In the genomic region with DNA sequence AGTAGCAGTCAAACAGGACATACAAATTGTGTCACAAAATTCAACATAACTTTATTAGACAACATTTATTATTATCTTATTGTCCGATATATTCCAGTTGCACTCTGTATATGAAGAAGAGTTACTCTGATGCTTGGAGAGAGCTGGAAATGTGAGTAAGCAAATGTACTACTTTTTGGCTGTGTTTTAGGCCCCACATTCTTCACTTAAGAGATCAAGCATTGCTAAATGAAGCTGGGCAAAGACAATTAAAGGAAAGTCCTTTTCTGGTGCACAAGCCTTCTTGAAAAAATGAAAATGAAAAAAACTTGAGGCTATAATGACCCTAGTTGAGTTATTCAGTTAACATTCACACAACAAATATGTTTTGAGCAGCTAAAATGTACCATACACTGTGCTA, we compare ENCODE assay signal across 15 cellular contexts. TPM values are rescaled to one million over a fixed set of nuclear protein-coding genes. Genes with fewer than 3 reads are reported as not detected.
DNase-seq lines count a peak whose midpoint lies in the region; ATAC-seq, FAIRE-seq and TF ChIP-seq lines count a peak whose summit lies in the region.
"Had no signal": no experiment of that assay in that cellular context is flagged by ENCODE, and none has a peak within 500 bp of the region (broad histone marks: within the 10 kb centered on the region; RNA-seq: fewer than 3 reads in every experiment).

No MANE protein-coding gene starts in this region.

- no peak overlapping the region for H3K4me3 Mint-ChIP-seq in CD8-positive, alpha-beta T cell
- no peak overlapping the region for H3K4me3 Mint-ChIP-seq in activated naive CD4-positive, alpha-beta T cell treated with anti-CD3 and anti-CD28 coated beads for 36 hours
- H3K4me3 Mint-ChIP-seq: naive thymus-derived CD4-positive, alpha-beta T cell; T-helper 17 cell had no signal

- CTCF ChIA-PET in CD8-positive, alpha-beta T cell (lab: Charles Lee), result no interaction called here
- CTCF ChIA-PET in activated naive CD4-positive, alpha-beta T cell treated with anti-CD3 and anti-CD28 coated beads for 36 hours (lab: Charles Lee), result no interaction called here

- no peaks in the 10 kb centered on the region for H3K4me1 Mint-ChIP-seq in CD8-positive, alpha-beta T cell (ENCODE audit: low read depth)
- H3K4me1 Mint-ChIP-seq in activated naive CD4-positive, alpha-beta T cell treated with anti-CD3 and anti-CD28 coated beads for 36 hours (ENCODE audit: low read depth), result no peaks in the 10 kb centered on the region
- H3K4me1 Mint-ChIP-seq: T-helper 17 cell had no signal

- H3K9ac ChIP-seq in adipocyte (ENCODE audit: low read length), result peak overlapping the region; percentile 47
- H3K9ac ChIP-seq: KMS-11 had no signal

- FAIRE-seq in GM19239 (lab: Jason Lieb, UNC) (peak; percentile 28), small intestine (lab: Jason Lieb, UNC) (no peak)
- FAIRE-seq: GM12891 had no signal

- peak overlapping the region; percentile 28 for H3K4me3 ChIP-seq in adipocyte (ENCODE audit: low read length)
- H3K4me3 ChIP-seq in fibroblast of the aortic adventitia (ENCODE audit: low read depth, low read length), result no peak overlapping the region
- no peak overlapping the region for H3K4me3 ChIP-seq in small intestine (ENCODE audit: low read depth in 1 of 2, low read length in 2 of 2)
- H3K4me3 ChIP-seq in CD8-positive, alpha-beta T cell (ENCODE audit: low read depth, low read length), result no peak overlapping the region

- H3K36me3 Mint-ChIP-seq in CD8-positive, alpha-beta T cell, result no peaks in the 10 kb centered on the region
- no peaks in the 10 kb centered on the region for H3K36me3 Mint-ChIP-seq in activated naive CD4-positive, alpha-beta T cell treated with anti-CD3 and anti-CD28 coated beads for 36 hours (ENCODE audit: low read depth)
- H3K36me3 Mint-ChIP-seq: naive thymus-derived CD4-positive, alpha-beta T cell had no signal

- no peaks in the 10 kb centered on the region for H3K9me3 ChIP-seq in adipocyte (ENCODE audit: control insufficient read depth, low read length)
- no peaks in the 10 kb centered on the region for H3K9me3 ChIP-seq in small intestine (ENCODE audit: control insufficient read depth, low read depth)
- no peaks in the 10 kb centered on the region for H3K9me3 ChIP-seq in CD8-positive, alpha-beta T cell (ENCODE audit: low read length)

- H3K27ac Mint-ChIP-seq in CD8-positive, alpha-beta T cell, result no peak overlapping the region
- no peak overlapping the region for H3K27ac Mint-ChIP-seq in activated naive CD4-positive, alpha-beta T cell treated with anti-CD3 and anti-CD28 coated beads for 36 hours
- H3K27ac Mint-ChIP-seq: naive thymus-derived CD4-positive, alpha-beta T cell; T-helper 17 cell had no signal

- DNase-seq in GM19239 (ENCODE audit: insufficient read length, low spot score), result no peak
- peak; percentile 52 for DNase-seq in adipocyte (ENCODE audit: low read depth)
- DNase-seq in fibroblast of the aortic adventitia (ENCODE audit: low read depth), result peak; percentile 76
- DNase-seq in small intestine, result no peak
- DNase-seq in CD8-positive, alpha-beta T cell, result no peak
- no peak for DNase-seq in activated effector memory CD4-positive, alpha-beta T cell treated with anti-CD3 and anti-CD28 coated beads, Interleukin-2, amount 50 U/mL, for 16 hours
- no peak for DNase-seq in activated naive CD4-positive, alpha-beta T cell treated with anti-CD3 and anti-CD28 coated beads for 36 hours
- DNase-seq: activated CD4-positive, alpha-beta T cell treated with anti-CD3 and anti-CD28 coated beads, Interleukin-2, amount 50 U/mL, for 48 hours; activated naive CD4-positive, alpha-beta T cell treated with anti-CD3 and anti-CD28 coated beads, Interleukin-2, amount 50 U/mL, for 16 hours; naive thymus-derived CD4-positive, alpha-beta T cell; NCI-H2081 treated with DMSO at 0.1 percent for 48 hours; T-helper 17 cell had no signal

- H3K9me3 Mint-ChIP-seq in CD8-positive, alpha-beta T cell, result no peaks in the 10 kb centered on the region
- no peaks in the 10 kb centered on the region for H3K9me3 Mint-ChIP-seq in activated naive CD4-positive, alpha-beta T cell treated with anti-CD3 and anti-CD28 coated beads for 36 hours

- peaks cover 26% of the 10 kb centered on the region for H3K4me1 ChIP-seq in adipocyte (ENCODE audit: control insufficient read depth, insufficient read depth, low read length)
- peaks cover 0 to 4% of the 10 kb centered on the region in 2 donors for H3K4me1 ChIP-seq in small intestine (ENCODE audit: control insufficient read depth in 2 of 2, insufficient read depth in 1 of 2, low read depth in 1 of 2, low read length in 1 of 2)
- H3K4me1 ChIP-seq in CD8-positive, alpha-beta T cell (ENCODE audit: insufficient read depth, low read length), result no peaks in the 10 kb centered on the region

- peak overlapping the region; percentile 32 to 48 for H3K27ac ChIP-seq in small intestine (ENCODE audit: low read depth in 1 of 2, low read length in 1 of 2)
- H3K27ac ChIP-seq in CD8-positive, alpha-beta T cell (ENCODE audit: low read depth, low read length), result no peak overlapping the region
- H3K27ac ChIP-seq: KMS-11 had no signal

- 82 to 96% (median 94%) methylated on average over 1 of the region's 1 CpG for WGBS in small intestine, 3 donors

- H3K27me3 ChIP-seq in adipocyte (replicated peaks; ENCODE audit: control insufficient read depth, insufficient read depth, low read length) (no peaks in the 10 kb centered on the region), small intestine (ENCODE audit: control insufficient read depth in 2 of 2, insufficient read depth in 2 of 2, low read length in 2 of 2) (no peaks in the 10 kb centered on the region)
- H3K27me3 ChIP-seq in CD8-positive, alpha-beta T cell (ENCODE audit: insufficient read depth, low read length), result no peaks in the 10 kb centered on the region

- H3K36me3 ChIP-seq in adipocyte (ENCODE audit: control insufficient read depth, insufficient read depth, low read length, severe bottlenecking) (no peaks in the 10 kb centered on the region), small intestine (ENCODE audit: control insufficient read depth in 2 of 2, insufficient read depth in 2 of 2, low read length in 2 of 2) (no peaks in the 10 kb centered on the region)
- no peaks in the 10 kb centered on the region for H3K36me3 ChIP-seq in CD8-positive, alpha-beta T cell (ENCODE audit: insufficient read depth, low read length)

- no peak for TF ChIP-seq CTCF in fibroblast of the aortic adventitia (IDR thresholded peaks at IDR 0.05; ENCODE audit: insufficient read depth, low read length)
- TF ChIP-seq CTCF in CD8-positive, alpha-beta T cell (IDR thresholded peaks at IDR 0.05), result no peak

- intact Hi-C loops in CD8-positive, alpha-beta T cell (cut with DNase I, micrococcal nuclease), result no loop called here
- intact Hi-C loops in activated naive CD4-positive, alpha-beta T cell treated with anti-CD3 and anti-CD28 coated beads for 36 hours (cut with micrococcal nuclease), result no loop called here

- POLR2A ChIA-PET in CD8-positive, alpha-beta T cell (lab: Charles Lee), result no interaction called here

- no peak for ATAC-seq in CD8-positive, alpha-beta T cell
- ATAC-seq in HG03159 (IDR thresholded peaks at IDR 0.05; ENCODE audit: unreplicated experiment), result no peak
- ATAC-seq: naive thymus-derived CD4-positive, alpha-beta T cell; T-helper 17 cell had no signal

- peaks cover 4% of the 10 kb centered on the region for H3K27me3 Mint-ChIP-seq in CD8-positive, alpha-beta T cell (ENCODE audit: low read depth)
- H3K27me3 Mint-ChIP-seq in activated naive CD4-positive, alpha-beta T cell treated with anti-CD3 and anti-CD28 coated beads for 36 hours (ENCODE audit: low read depth), result peaks cover 5% of the 10 kb centered on the region

RNA-seq across cellular contexts. Expression of gene MYPN, which starts 26.1 kb away (rescaled TPM):
- 0.08 and 1.7 TPM in 2 replicates for total RNA-seq in fibroblast of the aortic adventitia (ENCODE audit: low replicate concordance)
- polyA plus RNA-seq in small intestine, result under 1 TPM; under 0.01 to 0.54 (median 0.01) TPM
- total RNA-seq in CD8-positive, alpha-beta T cell, result not detected
- not detected for total RNA-seq in activated naive CD4-positive, alpha-beta T cell treated with anti-CD3 and anti-CD28 coated beads for 36 hours
- total RNA-seq: naive thymus-derived CD4-positive, alpha-beta T cell; T-helper 17 cell had no signal
- polyA plus RNA-seq: naive thymus-derived CD4-positive, alpha-beta T cell had no signal

Comparison
In these comparisons a context has a peak if more than half of its experiments do, and no peak if none do; other contexts are left out.
1. DNase-seq: peak in adipocyte (single experiment) and fibroblast of the aortic adventitia (single experiment); none in GM19239 (single experiment), small intestine (single experiment), CD8-positive, alpha-beta T cell (0 of 7), activated effector memory CD4-positive, alpha-beta T cell treated with anti-CD3 and anti-CD28 coated beads, Interleukin-2, amount 50 U/mL, for 16 hours (single experiment) and activated naive CD4-positive, alpha-beta T cell treated with anti-CD3 and anti-CD28 coated beads for 36 hours (single experiment).